Comparison of ENCODE assay signal across 1 cellular context in the genomic region with DNA sequence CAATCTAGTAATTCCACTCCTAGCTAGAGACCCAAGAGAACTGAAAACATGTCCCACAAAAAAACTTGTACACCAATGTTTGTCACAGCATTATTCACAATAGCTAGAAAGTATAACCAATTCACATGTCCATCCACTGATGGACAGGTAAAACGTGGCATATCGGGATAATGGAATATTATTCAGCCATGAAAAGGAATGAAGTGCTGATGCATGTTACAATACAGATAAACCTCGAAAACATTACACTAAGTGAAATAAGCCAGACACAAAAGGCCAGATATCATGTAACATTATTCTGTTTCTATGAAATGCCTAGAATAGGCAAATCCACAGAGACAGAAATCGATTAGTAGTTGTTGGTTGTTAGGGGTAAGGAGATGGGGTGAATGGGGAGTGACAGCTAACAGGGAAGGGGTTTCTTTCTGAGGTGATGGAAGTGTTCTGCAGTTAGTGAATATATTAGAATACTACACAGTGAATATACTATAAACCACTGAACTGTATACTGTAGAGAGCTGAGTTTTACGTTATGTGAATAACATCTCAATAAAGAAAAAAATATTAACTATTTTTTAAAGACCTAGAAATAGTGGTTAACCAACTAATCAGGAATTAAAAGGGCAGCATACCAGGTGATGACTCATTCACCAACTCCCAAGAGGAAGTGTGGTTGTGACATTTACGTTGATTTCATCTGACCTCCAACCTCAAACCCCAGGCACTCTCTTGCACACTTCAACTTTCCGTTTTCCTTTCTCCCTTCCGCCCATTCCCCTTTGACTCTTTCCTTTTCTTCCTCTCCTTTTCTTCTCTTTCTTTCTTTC.
TF ChIP-seq lines count a peak whose summit lies in the region.

No MANE protein-coding gene starts in this region.

TF ChIP-seq in GM12878, 131 proteins besides CTCF, POLR2A, EP300 and RAD21 (continued from another document):
- 0 out of 2 replicates have a peak, but pooled peaks have one; percentile 48 for TF ChIP-seq EZH2 (IDR thresholded peaks at IDR 0.05; ENCODE audit: borderline replicate concordance, control insufficient read depth, low read depth, low read length)
- peak; percentile 56 for TF ChIP-seq ATF7 (IDR thresholded peaks at IDR 0.05; ENCODE audit: low read depth)
- TF ChIP-seq, protein P1, sequence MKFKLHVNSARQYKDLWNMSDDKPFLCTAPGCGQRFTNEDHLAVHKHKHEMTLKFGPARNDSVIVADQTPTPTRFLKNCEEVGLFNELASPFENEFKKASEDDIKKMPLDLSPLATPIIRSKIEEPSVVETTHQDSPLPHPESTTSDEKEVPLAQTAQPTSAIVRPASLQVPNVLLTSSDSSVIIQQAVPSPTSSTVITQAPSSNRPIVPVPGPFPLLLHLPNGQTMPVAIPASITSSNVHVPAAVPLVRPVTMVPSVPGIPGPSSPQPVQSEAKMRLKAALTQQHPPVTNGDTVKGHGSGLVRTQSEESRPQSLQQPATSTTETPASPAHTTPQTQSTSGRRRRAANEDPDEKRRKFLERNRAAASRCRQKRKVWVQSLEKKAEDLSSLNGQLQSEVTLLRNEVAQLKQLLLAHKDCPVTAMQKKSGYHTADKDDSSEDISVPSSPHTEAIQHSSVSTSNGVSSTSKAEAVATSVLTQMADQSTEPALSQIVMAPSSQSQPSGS (IDR thresholded peaks at IDR 0.05; ENCODE audit: low read length), result peak; percentile 43; the same call in 1 of the 2 replicates
- TF ChIP-seq BHLHE40 (IDR thresholded peaks at IDR 0.05; ENCODE audit: borderline replicate concordance in 1 of 2, low read depth in 2 of 2, low read length in 1 of 2), result peak; percentile 80 to 84
- TF ChIP-seq, protein P2, sequence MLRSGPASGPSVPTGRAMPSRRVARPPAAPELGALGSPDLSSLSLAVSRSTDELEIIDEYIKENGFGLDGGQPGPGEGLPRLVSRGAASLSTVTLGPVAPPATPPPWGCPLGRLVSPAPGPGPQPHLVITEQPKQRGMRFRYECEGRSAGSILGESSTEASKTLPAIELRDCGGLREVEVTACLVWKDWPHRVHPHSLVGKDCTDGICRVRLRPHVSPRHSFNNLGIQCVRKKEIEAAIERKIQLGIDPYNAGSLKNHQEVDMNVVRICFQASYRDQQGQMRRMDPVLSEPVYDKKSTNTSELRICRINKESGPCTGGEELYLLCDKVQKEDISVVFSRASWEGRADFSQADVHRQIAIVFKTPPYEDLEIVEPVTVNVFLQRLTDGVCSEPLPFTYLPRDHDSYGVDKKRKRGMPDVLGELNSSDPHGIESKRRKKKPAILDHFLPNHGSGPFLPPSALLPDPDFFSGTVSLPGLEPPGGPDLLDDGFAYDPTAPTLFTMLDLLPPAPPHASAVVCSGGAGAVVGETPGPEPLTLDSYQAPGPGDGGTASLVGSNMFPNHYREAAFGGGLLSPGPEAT (IDR thresholded peaks at IDR 0.05; ENCODE audit: low read depth), result 0 out of 2 replicates have a peak, but pooled peaks have one; percentile 25
- TF ChIP-seq ZNF217 (IDR thresholded peaks at IDR 0.05), result no peak
- peak; percentile 62; the same call in 1 of the 3 replicates for TF ChIP-seq POU2F2 (IDR thresholded peaks at IDR 0.05; ENCODE audit: borderline replicate concordance, low read depth, low read length)
- TF ChIP-seq IRF4 (IDR thresholded peaks at IDR 0.05; ENCODE audit: low read depth, low read length), result peak; percentile 89
- TF ChIP-seq NR2F1 (conservative IDR thresholded peaks at IDR 0.05), result peak; percentile 99
- TF ChIP-seq NRF1 (conservative IDR thresholded peaks at IDR 0.05; ENCODE audit: low read depth, low read length), result no peak
- TF ChIP-seq HDAC6 (IDR thresholded peaks at IDR 0.05; ENCODE audit: unreplicated experiment), result no peak
- TF ChIP-seq MEF2B (IDR thresholded peaks at IDR 0.05; ENCODE audit: partially characterized antibody, poor library complexity, severe bottlenecking), result peak; percentile 81
- TF ChIP-seq CREM (IDR thresholded peaks at IDR 0.05; ENCODE audit: low read depth), result peak; percentile 54; the same call in 1 of the 2 replicates
- TF ChIP-seq TBL1XR1 (IDR thresholded peaks at IDR 0.05; ENCODE audit: low read depth, low read length), result peak; percentile 39; the same call in 1 of the 2 replicates
- peak in 1 of 2 experiments; percentile 96; a peak in 2 of 4 replicates for TF ChIP-seq ETV6 (conservative IDR thresholded peaks at IDR 0.05 in 1 of 2, IDR thresholded peaks at IDR 0.05 in 1 of 2; ENCODE audit: borderline replicate concordance in 1 of 2, low read depth in 1 of 2)
- peak; percentile 33; the same call in 1 of the 2 replicates for TF ChIP-seq RAD51 (IDR thresholded peaks at IDR 0.05)
- TF ChIP-seq BCL11A (IDR thresholded peaks at IDR 0.05; ENCODE audit: low read depth, low read length), result peak; percentile 92
- peak; percentile 88 for TF ChIP-seq MTA2 (IDR thresholded peaks at IDR 0.05; ENCODE audit: low read depth)
- TF ChIP-seq, protein P3, sequence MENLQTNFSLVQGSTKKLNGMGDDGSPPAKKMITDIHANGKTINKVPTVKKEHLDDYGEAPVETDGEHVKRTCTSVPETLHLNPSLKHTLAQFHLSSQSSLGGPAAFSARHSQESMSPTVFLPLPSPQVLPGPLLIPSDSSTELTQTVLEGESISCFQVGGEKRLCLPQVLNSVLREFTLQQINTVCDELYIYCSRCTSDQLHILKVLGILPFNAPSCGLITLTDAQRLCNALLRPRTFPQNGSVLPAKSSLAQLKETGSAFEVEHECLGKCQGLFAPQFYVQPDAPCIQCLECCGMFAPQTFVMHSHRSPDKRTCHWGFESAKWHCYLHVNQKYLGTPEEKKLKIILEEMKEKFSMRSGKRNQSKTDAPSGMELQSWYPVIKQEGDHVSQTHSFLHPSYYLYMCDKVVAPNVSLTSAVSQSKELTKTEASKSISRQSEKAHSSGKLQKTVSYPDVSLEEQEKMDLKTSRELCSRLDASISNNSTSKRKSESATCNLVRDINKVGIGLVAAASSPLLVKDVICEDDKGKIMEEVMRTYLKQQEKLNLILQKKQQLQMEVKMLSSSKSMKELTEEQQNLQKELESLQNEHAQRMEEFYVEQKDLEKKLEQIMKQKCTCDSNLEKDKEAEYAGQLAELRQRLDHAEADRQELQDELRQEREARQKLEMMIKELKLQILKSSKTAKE (IDR thresholded peaks at IDR 0.05; ENCODE audit: low read depth, poor library complexity, severe bottlenecking), result peak; percentile 44
- TF ChIP-seq NFYA (IDR thresholded peaks at IDR 0.05; ENCODE audit: borderline replicate concordance, low read depth, low read length), result no peak
- peak; percentile 71; the same call in 1 of the 2 replicates for TF ChIP-seq CBFB (IDR thresholded peaks at IDR 0.05; ENCODE audit: low read depth)
- TF ChIP-seq, protein P4, sequence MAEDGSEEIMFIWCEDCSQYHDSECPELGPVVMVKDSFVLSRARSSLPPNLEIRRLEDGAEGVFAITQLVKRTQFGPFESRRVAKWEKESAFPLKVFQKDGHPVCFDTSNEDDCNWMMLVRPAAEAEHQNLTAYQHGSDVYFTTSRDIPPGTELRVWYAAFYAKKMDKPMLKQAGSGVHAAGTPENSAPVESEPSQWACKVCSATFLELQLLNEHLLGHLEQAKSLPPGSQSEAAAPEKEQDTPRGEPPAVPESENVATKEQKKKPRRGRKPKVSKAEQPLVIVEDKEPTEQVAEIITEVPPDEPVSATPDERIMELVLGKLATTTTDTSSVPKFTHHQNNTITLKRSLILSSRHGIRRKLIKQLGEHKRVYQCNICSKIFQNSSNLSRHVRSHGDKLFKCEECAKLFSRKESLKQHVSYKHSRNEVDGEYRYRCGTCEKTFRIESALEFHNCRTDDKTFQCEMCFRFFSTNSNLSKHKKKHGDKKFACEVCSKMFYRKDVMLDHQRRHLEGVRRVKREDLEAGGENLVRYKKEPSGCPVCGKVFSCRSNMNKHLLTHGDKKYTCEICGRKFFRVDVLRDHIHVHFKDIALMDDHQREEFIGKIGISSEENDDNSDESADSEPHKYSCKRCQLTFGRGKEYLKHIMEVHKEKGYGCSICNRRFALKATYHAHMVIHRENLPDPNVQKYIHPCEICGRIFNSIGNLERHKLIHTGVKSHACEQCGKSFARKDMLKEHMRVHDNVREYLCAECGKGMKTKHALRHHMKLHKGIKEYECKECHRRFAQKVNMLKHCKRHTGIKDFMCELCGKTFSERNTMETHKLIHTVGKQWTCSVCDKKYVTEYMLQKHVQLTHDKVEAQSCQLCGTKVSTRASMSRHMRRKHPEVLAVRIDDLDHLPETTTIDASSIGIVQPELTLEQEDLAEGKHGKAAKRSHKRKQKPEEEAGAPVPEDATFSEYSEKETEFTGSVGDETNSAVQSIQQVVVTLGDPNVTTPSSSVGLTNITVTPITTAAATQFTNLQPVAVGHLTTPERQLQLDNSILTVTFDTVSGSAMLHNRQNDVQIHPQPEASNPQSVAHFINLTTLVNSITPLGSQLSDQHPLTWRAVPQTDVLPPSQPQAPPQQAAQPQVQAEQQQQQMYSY (CRISPR knock-in tag; IDR thresholded peaks at IDR 0.05), result no peak
- TF ChIP-seq, protein P5, sequence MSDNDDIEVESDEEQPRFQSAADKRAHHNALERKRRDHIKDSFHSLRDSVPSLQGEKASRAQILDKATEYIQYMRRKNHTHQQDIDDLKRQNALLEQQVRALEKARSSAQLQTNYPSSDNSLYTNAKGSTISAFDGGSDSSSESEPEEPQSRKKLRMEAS (IDR thresholded peaks at IDR 0.05; ENCODE audit: low read depth, low read length), result no peak
- TF ChIP-seq RUNX3 (IDR thresholded peaks at IDR 0.05; ENCODE audit: low read length), result peak; percentile 95
- no peak for TF ChIP-seq MEF2A (IDR thresholded peaks at IDR 0.05; ENCODE audit: insufficient read depth, low read depth, low read length)
- peak; percentile 22; the same call in 1 of the 2 replicates for TF ChIP-seq NBN (IDR thresholded peaks at IDR 0.05)
- TF ChIP-seq, protein P6, sequence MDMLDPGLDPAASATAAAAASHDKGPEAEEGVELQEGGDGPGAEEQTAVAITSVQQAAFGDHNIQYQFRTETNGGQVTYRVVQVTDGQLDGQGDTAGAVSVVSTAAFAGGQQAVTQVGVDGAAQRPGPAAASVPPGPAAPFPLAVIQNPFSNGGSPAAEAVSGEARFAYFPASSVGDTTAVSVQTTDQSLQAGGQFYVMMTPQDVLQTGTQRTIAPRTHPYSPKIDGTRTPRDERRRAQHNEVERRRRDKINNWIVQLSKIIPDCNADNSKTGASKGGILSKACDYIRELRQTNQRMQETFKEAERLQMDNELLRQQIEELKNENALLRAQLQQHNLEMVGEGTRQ (IDR thresholded peaks at IDR 0.05; ENCODE audit: borderline replicate concordance, low read depth, low read length), result no peak
- peak; percentile 63 for TF ChIP-seq JUNB (IDR thresholded peaks at IDR 0.05)
- peak; percentile 74; the same call in 1 of the 2 replicates for TF ChIP-seq DPF2 (IDR thresholded peaks at IDR 0.05)
- TF ChIP-seq LARP7 (IDR thresholded peaks at IDR 0.05), result no peak
- peak; percentile 91 to 93 for TF ChIP-seq IKZF2 (IDR thresholded peaks at IDR 0.05)
- TF ChIP-seq JUND (IDR thresholded peaks at IDR 0.05; ENCODE audit: low read depth, low read length), result peak; percentile 59; the same call in 1 of the 2 replicates
- TF ChIP-seq NFIC (IDR thresholded peaks at IDR 0.05; ENCODE audit: low read depth, low read length), result peak; percentile 68
- TF ChIP-seq CEBPB (IDR thresholded peaks at IDR 0.05; ENCODE audit: borderline replicate concordance in 1 of 2, low read depth in 2 of 2, low read length in 2 of 2), result no peak
